ENCODE assay signal across 16 cellular contexts in genomic region chr3:150691414-150692040, GRCh38. TPM values are rescaled to one million over a fixed set of nuclear protein-coding genes. Genes with fewer than 3 reads are reported as not detected.
DNase-seq lines count a peak whose midpoint lies in the region; ATAC-seq, FAIRE-seq and TF ChIP-seq lines count a peak whose summit lies in the region.
"Had no signal": no experiment of that assay in that cellular context is flagged by ENCODE, and none has a peak within 500 bp of the region (broad histone marks: within the 10 kb centered on the region; RNA-seq: fewer than 3 reads in every experiment).

No MANE protein-coding gene starts in this region.

- H3K79me2 ChIP-seq in GM23338 (replicated peaks; ENCODE audit: insufficient read depth) (no peaks in the 10 kb centered on the region), K562 (ENCODE audit: control insufficient read depth, insufficient read depth, low read length) (no peaks in the 10 kb centered on the region)

- H3K4me1 Mint-ChIP-seq in GM23338: no peaks in the 10 kb centered on the region
- H3K4me1 Mint-ChIP-seq: CD14-positive monocyte had no signal

- no peaks in the 10 kb centered on the region for H3K9me1 ChIP-seq in K562 (ENCODE audit: control insufficient read depth, insufficient read depth, low read length)

- no peak for TF ChIP-seq EP300 in K562 (IDR thresholded peaks at IDR 0.05; ENCODE audit: low read length)

- no peak overlapping the region for H3K27ac Mint-ChIP-seq in GM23338
- H3K27ac Mint-ChIP-seq: CD14-positive monocyte; CD8-positive, alpha-beta T cell had no signal

- no peaks in the 10 kb centered on the region for H4K20me1 ChIP-seq in GM23338 (replicated peaks; ENCODE audit: insufficient read depth)
- H4K20me1 ChIP-seq in K562 (replicated peaks; ENCODE audit: control insufficient read depth, insufficient read depth, low read length): no peaks in the 10 kb centered on the region

- FAIRE-seq in K562 (lab: Jason Lieb, UNC): peak; percentile 71
- FAIRE-seq: D721Med, GM12891 had no signal

- peaks cover 3% of the 10 kb centered on the region for H3K27me3 Mint-ChIP-seq in GM23338 (ENCODE audit: insufficient read depth, low read depth, poor library complexity)

- H3K27ac ChIP-seq in GM23338 (ENCODE audit: low read depth) (no peak overlapping the region), K562 (ENCODE audit: extremely low read depth, low read depth, low read length) (no peak overlapping the region), WERI-Rb-1 (no peak overlapping the region), prostate gland (no peak overlapping the region)

- H3K4me3 ChIP-seq in GM23338 (no peak overlapping the region), K562 (no peak overlapping the region), WERI-Rb-1 (ENCODE audit: low read depth, low read length) (no peak overlapping the region), prostate gland (no peak overlapping the region)

- CTCF ChIA-PET in K562 (lab: Yijun Ruan, JAX; ENCODE audit: low intra/inter-chr PET ratio): no interaction called here

- TF ChIP-seq POLR2A in K562 (conservative IDR thresholded peaks at IDR 0.05): no peak
- TF ChIP-seq POLR2A in prostate gland (IDR thresholded peaks at IDR 0.05): no peak

- ATAC-seq in GM23338: no peak
- ATAC-seq in K562: no peak
- no peak for ATAC-seq in GM21423 (IDR thresholded peaks at IDR 0.05; ENCODE audit: unreplicated experiment)
- ATAC-seq: CD8-positive, alpha-beta T cell had no signal

- no peak overlapping the region for H3K9ac ChIP-seq in K562 (ENCODE audit: insufficient read depth in 1 of 2, low read depth in 2 of 2, low read length in 2 of 2)

- H3K4me1 ChIP-seq in GM23338 (ENCODE audit: insufficient read depth): no peaks in the 10 kb centered on the region
- H3K4me1 ChIP-seq in K562 (replicated peaks in 1 of 2; ENCODE audit: control insufficient read depth in 2 of 2, insufficient read depth in 2 of 2, low read length in 2 of 2): peaks cover 6 to 10% of the 10 kb centered on the region in 2 experiments; a peak in 3 of 5 replicates
- H3K4me1 ChIP-seq in prostate gland (replicated peaks): no peaks in the 10 kb centered on the region

- TF ChIP-seq CTCF in GM23338 (conservative IDR thresholded peaks at IDR 0.05; ENCODE audit: low read depth in 2 of 2) (no peak), K562 (IDR thresholded peaks at IDR 0.05 in 2 of 3, conservative IDR thresholded peaks at IDR 0.05 in 1 of 3; ENCODE audit: insufficient read depth in 2 of 3, low read depth in 1 of 3, low read length in 3 of 3) (no peak), WERI-Rb-1 (IDR thresholded peaks at IDR 0.05; ENCODE audit: low read depth, low read length) (no peak), prostate gland (IDR thresholded peaks at IDR 0.05) (no peak)

- DNase-seq in GM23338 (ENCODE audit: low spot score) (peak; percentile 58), M059J (ENCODE audit: low read depth) (peak; percentile 27), K562 (ENCODE audit: extremely low read depth in 1 of 4, low spot score in 3 of 4) (no peak), WERI-Rb-1 (no peak), prostate gland (ENCODE audit: low spot score) (no peak)
- DNase-seq: CD8-positive, alpha-beta T cell; COR-L47; DMS79; HCEC 1CT; KBM-7 had no signal

- H3K27me3 ChIP-seq in GM23338 (ENCODE audit: insufficient read depth) (no peaks in the 10 kb centered on the region), K562 (ENCODE audit: control insufficient read depth in 2 of 2, insufficient read depth in 2 of 2, low read length in 2 of 2) (no peaks in the 10 kb centered on the region), WERI-Rb-1 (ENCODE audit: insufficient read depth, low read depth, severe bottlenecking) (peaks cover 38% of the 10 kb centered on the region), prostate gland (replicated peaks; ENCODE audit: insufficient read depth) (no peaks in the 10 kb centered on the region)

- peaks cover 15% of the 10 kb centered on the region; the same call in 2 of the 3 replicates for H3K36me3 Mint-ChIP-seq in GM23338 (ENCODE audit: low read depth)
- H3K36me3 Mint-ChIP-seq: CD14-positive monocyte; CD8-positive, alpha-beta T cell had no signal

- intact Hi-C loops in K562 (cut with micrococcal nuclease): no loop called here
- intact Hi-C loops in prostate gland (cut with DNase I): no loop called here

- no peaks in the 10 kb centered on the region; the same call in 1 of the 2 replicates for H3K9me3 ChIP-seq in K562 (replicated peaks; ENCODE audit: control insufficient read depth, insufficient read depth, low read depth, low read length)
- peaks cover 13% of the 10 kb centered on the region for H3K9me3 ChIP-seq in WERI-Rb-1 (ENCODE audit: severe bottlenecking)
- H3K9me3 ChIP-seq in prostate gland: no peaks in the 10 kb centered on the region

- BruUV-seq in K562 (replicated peaks; lab: Mats Ljungman, UMichigan): no TSS peak

- no peak for TF ChIP-seq RAD21 in K562 (CRISPR knock-in tag; conservative IDR thresholded peaks at IDR 0.05 in 1 of 2, IDR thresholded peaks at IDR 0.05 in 1 of 2)

- H2AFZ ChIP-seq in GM23338: no peak overlapping the region
- no peak overlapping the region for H2AFZ ChIP-seq in K562 (ENCODE audit: low read depth, low read length)

- no peak overlapping the region for H3K4me2 ChIP-seq in GM23338
- no peak overlapping the region for H3K4me2 ChIP-seq in K562 (ENCODE audit: insufficient read depth, low read length)

- POLR2A ChIA-PET in K562 (lab: Yijun Ruan, JAX): interaction anchor here (0.6 kb wide), 1 partner anchor 56 kb away, joined by 3 read pairs; no protein-coding TSS in a partner anchor

- H3K4me3 Mint-ChIP-seq in GM23338: no peak overlapping the region
- H3K4me3 Mint-ChIP-seq: CD14-positive monocyte; CD8-positive, alpha-beta T cell had no signal

- H3K36me3 ChIP-seq in GM23338 (ENCODE audit: insufficient read depth) (peaks cover 34% of the 10 kb centered on the region), K562 (ENCODE audit: control insufficient read depth, insufficient read depth, low read length) (no peaks in the 10 kb centered on the region), WERI-Rb-1 (no peaks in the 10 kb centered on the region), prostate gland (no peaks in the 10 kb centered on the region)

- 43% methylated on average over 2 of the region's 2 CpGs for WGBS in K562 (ENCODE audit: insufficient coverage, low coverage, missing lambda C conversion rate)
- WGBS in prostate gland: 92% methylated on average over 2 of the region's 2 CpGs

- no peaks in the 10 kb centered on the region for H3F3A ChIP-seq in GM23338 (replicated peaks; ENCODE audit: low read depth)

- H3K9me3 Mint-ChIP-seq in GM23338: peaks cover 55% of the 10 kb centered on the region

- in situ Hi-C loops in K562 (cut with MboI): no loop called here

- H3K9me2 ChIP-seq in GM23338 (ENCODE audit: insufficient read depth): peaks cover 10% of the 10 kb centered on the region; the same call in 1 of the 2 replicates

TF ChIP-seq in K562, 482 proteins besides CTCF, POLR2A, EP300 and RAD21:
- no peak for TF ChIP-seq ZNF707 (CRISPR knock-in tag; conservative IDR thresholded peaks at IDR 0.05)
- peak; percentile 2 for TF ChIP-seq MEIS2 (IDR thresholded peaks at IDR 0.05; ENCODE audit: partially characterized antibody)
- peak; percentile 59 for TF ChIP-seq ZFP36 (IDR thresholded peaks at IDR 0.05; ENCODE audit: low read depth, low read length, partially characterized antibody)

RNA-seq across cellular contexts. Expression of gene ERICH6, which starts 12.2 kb away (rescaled TPM):
- not detected in 2 replicates for total RNA-seq in GM23338 (2014; rRNA removed; shearing (Covaris generic))
- 0.19 and 0.32 TPM in 2 replicates for polyA plus RNA-seq in GM23338 (2016; fragmentation: Nextera tagmentation; extraction: Ambion mirVana)
- total RNA-seq in M059J (2014; rRNA removed; shearing (Covaris generic)): 0.07 TPM in 1 of 2 replicates, not detected in the other
- total RNA-seq in K562 (2011; cell fraction: chromatin; rRNA removed; ENCODE audit: low replicate concordance): 0.14 TPM in 1 of 2 replicates, not detected in the other
- not detected in 2 replicates for total RNA-seq in K562 (2011; cell fraction: nucleolus; rRNA removed)
- not detected in 2 replicates for total RNA-seq in K562 (2011; cell fraction: nucleoplasm; rRNA removed)
- not detected in 2 replicates for total RNA-seq in K562 (2014; rRNA removed)
- total RNA-seq in K562 (2014; rRNA removed; fragmentation: Illumina TruSeq; extraction: Trizol): not detected in 2 replicates
- total RNA-seq in K562 (2015; rRNA removed; fragmentation: Illumina TruSeq; extraction: Trizol): not detected in 2 replicates
- not detected in 2 replicates for total RNA-seq in K562 (2021)
- not detected in 2 replicates for polyA plus RNA-seq in K562 (2011; rRNA removed)
- not detected in 2 replicates for polyA plus RNA-seq in K562 (2011; cell fraction: cytosol; rRNA removed)
- not detected in 2 replicates for polyA plus RNA-seq in K562 (2011; cell fraction: nucleus; rRNA removed)
- polyA plus RNA-seq in K562 (2012): not detected in 2 replicates
- not detected in 2 replicates for polyA plus RNA-seq in K562 (2014; fragmentation: Illumina TruSeq; extraction: Trizol)
- not detected for polyA plus RNA-seq in K562 (2014; fragmentation: Nextera tagmentation; extraction: Ambion mirVana)
- not detected in 2 replicates for polyA plus RNA-seq in K562 (2014; rRNA removed)
- polyA minus RNA-seq in K562 (2011; rRNA and poly(A)+ RNA removed): not detected in 2 replicates
- polyA minus RNA-seq in K562 (2011; cell fraction: cytosol; rRNA and poly(A)+ RNA removed): not detected in 2 replicates
- polyA minus RNA-seq in K562 (2011; cell fraction: nucleus; rRNA and poly(A)+ RNA removed): 0.13 TPM in 1 of 2 replicates, not detected in the other
- under 1 TPM; 0.09 to 0.57 TPM for total RNA-seq in prostate gland
- total RNA-seq: G401 had no signal
- polyA plus RNA-seq: BJ, CD14-positive monocyte had no signal

Comparison
In these comparisons a context has a peak if more than half of its experiments do, and no peak if none do; other contexts are left out.
1. DNase-seq: peak in GM23338 (single experiment) and M059J (single experiment); none in K562 (0 of 4), WERI-Rb-1 (single experiment) and prostate gland (single experiment).